In genomic region chr19:37507167-37507464, GRCh38 we compare ENCODE assay signal across 7 cellular contexts. TPM values are rescaled to one million over a fixed set of nuclear protein-coding genes. Genes with fewer than 3 reads are reported as not detected.
DNase-seq lines count a peak whose midpoint lies in the region; ATAC-seq, FAIRE-seq and TF ChIP-seq lines count a peak whose summit lies in the region.

No MANE protein-coding gene starts in this region.

- H3K9me3 ChIP-seq in lower lobe of right lung (peaks cover 8% of the 10 kb centered on the region), thymus (ENCODE audit: control insufficient read depth) (peaks cover 2% of the 10 kb centered on the region)

- ATAC-seq in lower lobe of right lung = no peak
- no peak for ATAC-seq in HG03354 (IDR thresholded peaks at IDR 0.05; ENCODE audit: poor library complexity, severe bottlenecking, unreplicated experiment)

- H3K4me3 ChIP-seq in HL-60 (replicated peaks; ENCODE audit: insufficient read depth, low read length) = peak overlapping the region; percentile 45
- peak overlapping the region; percentile 60 to 64 for H3K4me3 ChIP-seq in cardiac fibroblast (replicated peaks in 1 of 2; ENCODE audit: low read depth in 2 of 2, low read length in 2 of 2)
- peak overlapping the region; percentile 57 for H3K4me3 ChIP-seq in lower lobe of right lung
- H3K4me3 ChIP-seq in thymus (ENCODE audit: low read length) = peak overlapping the region; percentile 48

- intact Hi-C loops in lower lobe of right lung (cut with DNase I) = no loop called here

- TF ChIP-seq CTCF in HL-60 (IDR thresholded peaks at IDR 0.05; ENCODE audit: insufficient read depth, low read length) = no peak
- no peak for TF ChIP-seq CTCF in cardiac fibroblast (IDR thresholded peaks at IDR 0.05; ENCODE audit: low read depth, low read length)
- TF ChIP-seq CTCF in lower lobe of right lung (IDR thresholded peaks at IDR 0.05) = no peak

- H3K4me1 ChIP-seq in lower lobe of right lung = no peaks in the 10 kb centered on the region
- no peaks in the 10 kb centered on the region for H3K4me1 ChIP-seq in thymus (ENCODE audit: control insufficient read depth, insufficient read depth, low read length)

- no peak for FAIRE-seq in GM12891 (lab: Jason Lieb, UNC)

- H3K36me3 ChIP-seq in lower lobe of right lung = no peaks in the 10 kb centered on the region
- H3K36me3 ChIP-seq in thymus (ENCODE audit: control insufficient read depth, insufficient read depth) = no peaks in the 10 kb centered on the region

- no peak for DNase-seq in HL-60 (ENCODE audit: low read depth in 1 of 2, low spot score in 1 of 2)
- no peak for DNase-seq in cardiac fibroblast (ENCODE audit: low read depth in 2 of 2)
- no peak for DNase-seq in lower lobe of right lung
- no peak for DNase-seq in GM12891 (ENCODE audit: insufficient read length, low spot score)
- DNase-seq in iPS-NIHi11 (ENCODE audit: low spot score) = no peak

- H3K27ac ChIP-seq in HL-60 (replicated peaks) (peak overlapping the region; percentile 79), lower lobe of right lung (peak overlapping the region; percentile 84), thymus (ENCODE audit: low read depth) (peak overlapping the region; percentile 90)

- WGBS in thymus = 7% methylated on average over 9 of the region's 9 CpGs

- no peak for TF ChIP-seq POLR2A in GM12891 (IDR thresholded peaks at IDR 0.05; ENCODE audit: low read depth, low read length)

- H3K27me3 ChIP-seq in HL-60 (ENCODE audit: insufficient read depth, poor library complexity, severe bottlenecking) (no peaks in the 10 kb centered on the region), lower lobe of right lung (ENCODE audit: low read depth) (no peaks in the 10 kb centered on the region), thymus (ENCODE audit: control insufficient read depth, insufficient read depth) (no peaks in the 10 kb centered on the region)

TF ChIP-seq in GM12891, 5 proteins besides CTCF, POLR2A, EP300 and RAD21:
- TF ChIP-seq TAF1 (IDR thresholded peaks at IDR 0.05; ENCODE audit: low read depth, low read length) (no peak), SPI1 (IDR thresholded peaks at IDR 0.05; ENCODE audit: low read depth, low read length) (no peak), POU2F2 (IDR thresholded peaks at IDR 0.05; ENCODE audit: low read depth, low read length) (no peak), PAX5 (IDR thresholded peaks at IDR 0.05; ENCODE audit: insufficient read depth, low read length, severe bottlenecking) (no peak), POLR2AphosphoS5 (IDR thresholded peaks at IDR 0.05; ENCODE audit: low read depth, low read length) (no peak)
TF ChIP-seq in GM12891: peak in this region for 0.

RNA-seq across cellular contexts. Expression of gene ZNF793, which starts 0.4 kb away (rescaled TPM):
- 2.0 TPM for total RNA-seq in lower lobe of right lung
- 3.8 TPM for polyA plus RNA-seq in thymus
- polyA plus RNA-seq in GM12891 (2012; ENCODE audit: low read depth, missing spikeins) = 2.2 TPM

RNA-seq across cellular contexts. Expression of gene ZNF570, which starts 38.0 kb away (rescaled TPM):
- total RNA-seq in lower lobe of right lung = 5.8 TPM
- polyA plus RNA-seq in thymus = 3.9 TPM
- 1.4 TPM for polyA plus RNA-seq in GM12891 (2012; ENCODE audit: low read depth, missing spikeins)

RNA-seq across cellular contexts. Expression of gene ZNF569, which starts 39.9 kb away (rescaled TPM):
- 5.5 TPM for total RNA-seq in lower lobe of right lung
- 6.8 TPM for polyA plus RNA-seq in thymus
- 2.2 TPM for polyA plus RNA-seq in GM12891 (2012; ENCODE audit: low read depth, missing spikeins)
